ENCODE assay signal across 20 cellular contexts in genomic region chr4:84751707-84752106, GRCh38.
DNase-seq lines count a peak whose midpoint lies in the region; ATAC-seq, FAIRE-seq and TF ChIP-seq lines count a peak whose summit lies in the region.
"Had no signal": no experiment of that assay in that cellular context is flagged by ENCODE, and none has a peak within 500 bp of the region (broad histone marks: within the 10 kb centered on the region; RNA-seq: fewer than 3 reads in every experiment).

No MANE protein-coding gene starts in this region.

- no peaks in the 10 kb centered on the region for H3K36me3 ChIP-seq in K562 (ENCODE audit: control insufficient read depth, insufficient read depth, low read length)
- peaks cover 75% of the 10 kb centered on the region for H3K36me3 ChIP-seq in neutrophil

- no peak for TF ChIP-seq EP300 in K562 (IDR thresholded peaks at IDR 0.05; ENCODE audit: low read length)

- H3K27me3 ChIP-seq in K562 (ENCODE audit: control insufficient read depth in 2 of 2, insufficient read depth in 2 of 2, low read length in 2 of 2) (no peaks in the 10 kb centered on the region), neutrophil (no peaks in the 10 kb centered on the region)
- H3K27me3 ChIP-seq: BLaER1 treated with 17β-estradiol and CSF1 and Interleukin-3, amounts not matched to agents 10 nM and 100 nM had no signal

- no peaks in the 10 kb centered on the region for H3K4me1 Mint-ChIP-seq in naive thymus-derived CD8-positive, alpha-beta T cell
- H3K4me1 Mint-ChIP-seq: CD4-positive, CD25-positive, alpha-beta regulatory T cell had no signal

- H3K4me1 ChIP-seq in K562 (replicated peaks in 1 of 2; ENCODE audit: control insufficient read depth in 2 of 2, insufficient read depth in 2 of 2, low read length in 2 of 2): no peaks in the 10 kb centered on the region
- peaks cover 52 to 56% of the 10 kb centered on the region in 2 experiments for H3K4me1 ChIP-seq in neutrophil (ENCODE audit: control insufficient read depth in 1 of 2, insufficient read depth in 1 of 2, low read depth in 1 of 2, low read length in 1 of 2)

- no peak overlapping the region for H3K4me3 Mint-ChIP-seq in naive thymus-derived CD8-positive, alpha-beta T cell
- H3K4me3 Mint-ChIP-seq: CD4-positive, CD25-positive, alpha-beta regulatory T cell; IgD-negative memory B cell had no signal

- H3K36me3 Mint-ChIP-seq in naive thymus-derived CD8-positive, alpha-beta T cell: no peaks in the 10 kb centered on the region
- H3K36me3 Mint-ChIP-seq: CD4-positive, CD25-positive, alpha-beta regulatory T cell had no signal

- no peak overlapping the region for H3K27ac Mint-ChIP-seq in naive thymus-derived CD8-positive, alpha-beta T cell
- H3K27ac Mint-ChIP-seq: CD4-positive, CD25-positive, alpha-beta regulatory T cell; IgD-negative memory B cell had no signal

- H3K9me3 Mint-ChIP-seq in naive thymus-derived CD8-positive, alpha-beta T cell: no peaks in the 10 kb centered on the region
- H3K9me3 Mint-ChIP-seq: CD4-positive, CD25-positive, alpha-beta regulatory T cell; IgD-negative memory B cell had no signal

- no peaks in the 10 kb centered on the region for H4K20me1 ChIP-seq in K562 (replicated peaks; ENCODE audit: control insufficient read depth, insufficient read depth, low read length)

- 47% methylated on average over 4 of the region's 4 CpGs for WGBS in K562 (ENCODE audit: insufficient coverage, low coverage, missing lambda C conversion rate)

- H3K9ac ChIP-seq in K562 (ENCODE audit: insufficient read depth in 1 of 2, low read depth in 2 of 2, low read length in 2 of 2): no peak overlapping the region

- CTCF ChIA-PET in K562 (lab: Yijun Ruan, JAX; ENCODE audit: low intra/inter-chr PET ratio): interaction anchor here (2.6 kb wide), 1 partner anchor 220 kb away, joined by 34 read pairs; no protein-coding TSS in a partner anchor

- peaks cover 0 to 17% (median 2%) of the 10 kb centered on the region in 5 donors for H3K27me3 Mint-ChIP-seq in naive thymus-derived CD8-positive, alpha-beta T cell
- H3K27me3 Mint-ChIP-seq: CD4-positive, CD25-positive, alpha-beta regulatory T cell had no signal

- DNase-seq in NCI-H82 (lab: John Stamatoyannopoulos, UW): peak; percentile 52
- DNase-seq in NCI-H82 treated with DMSO at 0.1 percent for 48 hours (lab: John Stamatoyannopoulos, UW; ENCODE audit: unreplicated experiment): no peak
- DNase-seq in NCI-H69 (lab: John Stamatoyannopoulos, UW): peak; percentile 23
- DNase-seq in K562 (ENCODE audit: extremely low read depth in 1 of 4, low spot score in 3 of 4): no peak
- no peak for DNase-seq in naive thymus-derived CD8-positive, alpha-beta T cell
- no peak for DNase-seq in NCI-H446 (lab: John Stamatoyannopoulos, UW)
- DNase-seq in NCI-H1436 treated with DMSO at 0.1 percent for 48 hours (lab: John Stamatoyannopoulos, UW): no peak
- DNase-seq: ACHN; Calu3; CD4-positive, CD25-positive, alpha-beta regulatory T cell; DMS153; DMS79 treated with DMSO at 0.1 percent for 48 hours; EL; GDM1 had no signal

- no peak overlapping the region for H3K4me3 ChIP-seq in K562
- H3K4me3 ChIP-seq in neutrophil (ENCODE audit: low read depth in 1 of 2, low read length in 1 of 2): no peak overlapping the region
- H3K4me3 ChIP-seq: BLaER1 treated with 17β-estradiol and CSF1 and Interleukin-3, amounts not matched to agents 10 nM and 100 nM had no signal

- POLR2A ChIA-PET in K562 (lab: Yijun Ruan, JAX): no interaction called here
- POLR2A ChIA-PET in naive thymus-derived CD8-positive, alpha-beta T cell (lab: Charles Lee): no interaction called here

- no peak for FAIRE-seq in K562 (lab: Jason Lieb, UNC)
- FAIRE-seq: GM19239, H54 had no signal

- no peak for TF ChIP-seq POLR2A in K562 (conservative IDR thresholded peaks at IDR 0.05)

- TF ChIP-seq CTCF in K562 (IDR thresholded peaks at IDR 0.05 in 2 of 3, conservative IDR thresholded peaks at IDR 0.05 in 1 of 3; ENCODE audit: insufficient read depth in 2 of 3, low read depth in 1 of 3, low read length in 3 of 3): no peak
- TF ChIP-seq CTCF in neutrophil (IDR thresholded peaks at IDR 0.05): no peak

- in situ Hi-C loops in K562 (cut with MboI): loop anchor here (10.0 kb wide), 1 partner anchor 223 kb away; no protein-coding TSS in a partner anchor

- no peak overlapping the region for H3K4me2 ChIP-seq in K562 (ENCODE audit: insufficient read depth, low read length)

- H3K79me2 ChIP-seq in K562 (ENCODE audit: control insufficient read depth, insufficient read depth, low read length): no peaks in the 10 kb centered on the region

- H2AFZ ChIP-seq in K562 (ENCODE audit: low read depth, low read length): no peak overlapping the region

- H3K9me3 ChIP-seq in K562 (replicated peaks; ENCODE audit: control insufficient read depth, insufficient read depth, low read depth, low read length) (no peaks in the 10 kb centered on the region), neutrophil (no peaks in the 10 kb centered on the region)
- H3K9me3 ChIP-seq: BLaER1 treated with 17β-estradiol and CSF1 and Interleukin-3, amounts not matched to agents 10 nM and 100 nM had no signal

- ATAC-seq in K562: no peak
- ATAC-seq in naive thymus-derived CD8-positive, alpha-beta T cell: no peak
- ATAC-seq: HCT116 had no signal

- no peak overlapping the region for H3K27ac ChIP-seq in K562 (ENCODE audit: extremely low read depth, low read depth, low read length)
- peak overlapping the region; percentile 87 for H3K27ac ChIP-seq in neutrophil

- BruUV-seq in K562 (replicated peaks; lab: Mats Ljungman, UMichigan): no TSS peak

- intact Hi-C loops in K562 (cut with micrococcal nuclease): loop anchor here (5.0 kb wide), 1 partner anchor 169 kb away; the partner anchor contains the start of gene CDS1

- TF ChIP-seq RAD21 in K562 (CRISPR knock-in tag; conservative IDR thresholded peaks at IDR 0.05 in 1 of 2, IDR thresholded peaks at IDR 0.05 in 1 of 2): no peak

- H3K9me1 ChIP-seq in K562 (ENCODE audit: control insufficient read depth, insufficient read depth, low read length): no peaks in the 10 kb centered on the region

TF ChIP-seq in K562, 482 proteins besides CTCF, POLR2A, EP300 and RAD21:
- peak; percentile 88 for TF ChIP-seq CEBPB (tag; IDR thresholded peaks at IDR 0.05)
- 0 out of 2 replicates have a peak, but pooled peaks have one; percentile 19 for TF ChIP-seq CEBPG (CRISPR knock-in tag; IDR thresholded peaks at IDR 0.05)
- TF ChIP-seq CEBPG (tag; conservative IDR thresholded peaks at IDR 0.05 in 1 of 2, IDR thresholded peaks at IDR 0.05 in 1 of 2): peak; percentile 38 to 86; a peak in 2 of 4 replicates
- TF ChIP-seq IFI16 (CRISPR knock-in tag; IDR thresholded peaks at IDR 0.05): no peak
TF ChIP-seq in K562: peak in this region for 2.

Comparison
In these comparisons a context has a peak if more than half of its experiments do, and no peak if none do; other contexts are left out.
1. DNase-seq: peak in NCI-H82 (single experiment) and NCI-H69 (single experiment); none in NCI-H82 treated with DMSO at 0.1 percent for 48 hours (single experiment), K562 (0 of 4), naive thymus-derived CD8-positive, alpha-beta T cell (0 of 10), NCI-H446 (0 of 2) and NCI-H1436 treated with DMSO at 0.1 percent for 48 hours (single experiment).